20 cellular contexts compared by ENCODE assay signal in genomic region chr11:123535401-123535800, GRCh38.
DNase-seq lines count a peak whose midpoint lies in the region; ATAC-seq, FAIRE-seq and TF ChIP-seq lines count a peak whose summit lies in the region.
"Had no signal": no experiment of that assay in that cellular context is flagged by ENCODE, and none has a peak within 500 bp of the region (broad histone marks: within the 10 kb centered on the region; RNA-seq: fewer than 3 reads in every experiment).

No MANE protein-coding gene starts in this region.

- peaks cover 12% of the 10 kb centered on the region for H3K4me1 ChIP-seq in GM23248 (ENCODE audit: insufficient read depth)
- H3K4me1 ChIP-seq in HUES64 (ENCODE audit: insufficient read depth, low read length), result peaks cover 42% of the 10 kb centered on the region
- peaks cover 35% of the 10 kb centered on the region for H3K4me1 ChIP-seq in PC-3 (ENCODE audit: insufficient read depth, low read length)
- H3K4me1 ChIP-seq in H1 (replicated peaks in 1 of 4; ENCODE audit: control insufficient read depth in 3 of 4, insufficient read depth in 4 of 4, low read length in 3 of 4), result peaks cover 8 to 26% (median 19%) of the 10 kb centered on the region in 4 experiments; a peak in 5 of 7 replicates

- 0 out of 2 replicates have a peak overlapping the region, but pooled peaks have one; percentile 0 for H2BK20ac ChIP-seq in H1 (ENCODE audit: low read length)

- H3K23ac ChIP-seq in H1 (ENCODE audit: insufficient read length), result no peak overlapping the region

- no peak overlapping the region for H2AK5ac ChIP-seq in H1 (ENCODE audit: low read depth, low read length)

- no peak overlapping the region for H3K4me2 ChIP-seq in GM23248 (ENCODE audit: unreplicated experiment)
- no peak overlapping the region for H3K4me2 ChIP-seq in PC-3 (ENCODE audit: low read length)
- no peak overlapping the region for H3K4me2 ChIP-seq in H1 (ENCODE audit: insufficient read depth in 1 of 2, low read depth in 2 of 2, low read length in 2 of 2)

- H3K27me3 ChIP-seq in GM23248 (replicated peaks; ENCODE audit: insufficient read depth) (no peaks in the 10 kb centered on the region), HUES64 (ENCODE audit: insufficient read depth, low read length) (no peaks in the 10 kb centered on the region), PC-3 (ENCODE audit: low read length) (no peaks in the 10 kb centered on the region), H1 (replicated peaks in 1 of 4; ENCODE audit: control insufficient read depth in 3 of 4, extremely low read depth in 1 of 4, insufficient read depth in 3 of 4, low read length in 3 of 4) (no peaks in the 10 kb centered on the region)

- no peak overlapping the region for H3K56ac ChIP-seq in H1 (replicated peaks; ENCODE audit: insufficient read length, low read depth, low read length)

- 0 out of 2 replicates have a peak overlapping the region, but pooled peaks have one; percentile 40 for H2BK12ac ChIP-seq in H1 (ENCODE audit: low read depth, low read length)

- in situ Hi-C loops in GM23248 (cut with MboI), result no loop called here

- TF ChIP-seq EP300 in H1 (IDR thresholded peaks at IDR 0.05; ENCODE audit: borderline replicate concordance in 1 of 2, low read depth in 2 of 2, low read length in 2 of 2), result no peak

- H2AFZ ChIP-seq in GM23248, result no peak overlapping the region
- H2AFZ ChIP-seq in PC-3 (ENCODE audit: low read length), result no peak overlapping the region
- H2AFZ ChIP-seq in H1 (ENCODE audit: low read length), result no peak overlapping the region

- H3K4ac ChIP-seq in H1 (replicated peaks; ENCODE audit: insufficient read length, low read depth, low read length), result no peak overlapping the region

- H3K9me2 ChIP-seq in GM23248 (ENCODE audit: insufficient read depth), result no peaks in the 10 kb centered on the region
- no peaks in the 10 kb centered on the region for H3K9me2 ChIP-seq in PC-3 (replicated peaks; ENCODE audit: low read length)

- H3K36me3 ChIP-seq in GM23248 (ENCODE audit: low read depth) (no peaks in the 10 kb centered on the region), HUES64 (ENCODE audit: insufficient read depth, low read length) (no peaks in the 10 kb centered on the region), PC-3 (ENCODE audit: low read depth, low read length) (0 out of 2 replicates have a peak, but pooled peaks cover 4% of the 10 kb centered on the region), H1 (ENCODE audit: control insufficient read depth in 2 of 4, insufficient read depth in 4 of 4, low read length in 3 of 4) (no peaks in the 10 kb centered on the region)

- H3K14ac ChIP-seq in H1 (ENCODE audit: insufficient read length), result no peak overlapping the region

- H3F3A ChIP-seq in GM23248 (ENCODE audit: insufficient read depth), result peaks cover 6% of the 10 kb centered on the region
- H3F3A ChIP-seq in PC-3 (ENCODE audit: low read length, unreplicated experiment), result peaks cover 17% of the 10 kb centered on the region

- H2BK15ac ChIP-seq in H1 (ENCODE audit: low read length), result no peak overlapping the region

- WGBS in GM23248 (ENCODE audit: low coverage in 1 of 2, low lambda C conversion rate in 2 of 2, missing lambda C conversion rate in 2 of 2), 2 experiments, result 60 to 68% methylated on average over 4 of the region's 4 CpGs
- 94% methylated on average over 4 of the region's 4 CpGs for WGBS in HUES64
- 79% methylated on average over 4 of the region's 4 CpGs; no CpG with 5 or more reads in 1 of the 2 experiments for WGBS in H1 (ENCODE audit: extremely low coverage in 1 of 2, insufficient coverage in 1 of 2, insufficient read length in 1 of 2, insufficient replicate concordance in 2 of 2, low coverage in 1 of 2, low lambda C conversion rate in 2 of 2, missing lambda C conversion rate in 1 of 2), 2 experiments

- no TSS peak for BruUV-seq in PC-3 (replicated peaks; lab: Mats Ljungman, UMichigan)

- intact Hi-C loops in PC-3 (cut with micrococcal nuclease), result no loop called here

- H3K9ac ChIP-seq in GM23248, result no peak overlapping the region
- no peak overlapping the region for H3K9ac ChIP-seq in HUES64 (ENCODE audit: low read depth, low read length)
- H3K9ac ChIP-seq in PC-3 (ENCODE audit: low read length), result no peak overlapping the region
- no peak overlapping the region for H3K9ac ChIP-seq in H1 (replicated peaks in 1 of 4; ENCODE audit: extremely low read depth in 1 of 4, low read depth in 3 of 4, low read length in 3 of 4)

- H3K79me2 ChIP-seq in GM23248 (ENCODE audit: insufficient read depth), result peaks cover 81% of the 10 kb centered on the region
- H3K79me2 ChIP-seq in PC-3 (ENCODE audit: low read length), result peaks cover 36% of the 10 kb centered on the region; the same call in 1 of the 2 replicates
- peaks cover 0 to 5% of the 10 kb centered on the region in 2 experiments; a peak in 2 of 4 replicates for H3K79me2 ChIP-seq in H1 (ENCODE audit: control insufficient read depth in 1 of 2, insufficient read depth in 2 of 2, low read length in 2 of 2)

- no peak overlapping the region for H3K4me3 ChIP-seq in GM23248
- H3K4me3 ChIP-seq in HUES64 (ENCODE audit: low read length), result no peak overlapping the region
- H3K4me3 ChIP-seq in PC-3 (ENCODE audit: low read length), result no peak overlapping the region
- H3K4me3 ChIP-seq in H1 (ENCODE audit: extremely low read depth in 1 of 4, insufficient read depth in 2 of 4, low read depth in 3 of 4, low read length in 4 of 4), result no peak overlapping the region

- H4K20me1 ChIP-seq in GM23248 (ENCODE audit: insufficient read depth), result no peaks in the 10 kb centered on the region
- H4K20me1 ChIP-seq in PC-3 (ENCODE audit: low read length), result peaks cover 16% of the 10 kb centered on the region; the same call in 1 of the 2 replicates
- no peaks in the 10 kb centered on the region for H4K20me1 ChIP-seq in H1 (replicated peaks in 1 of 2; ENCODE audit: control insufficient read depth in 1 of 2, insufficient read depth in 2 of 2, low read length in 2 of 2)

- no peak for TF ChIP-seq POLR2A in H1 (IDR thresholded peaks at IDR 0.05; ENCODE audit: control extremely low read depth in 1 of 2, low read depth in 2 of 2, low read length in 2 of 2)

- no peak overlapping the region for H4K8ac ChIP-seq in H1 (ENCODE audit: extremely low read depth, insufficient read depth, low read length)

- no peak for TF ChIP-seq RAD21 in H1 (IDR thresholded peaks at IDR 0.05 in 1 of 2, conservative IDR thresholded peaks at IDR 0.05 in 1 of 2; ENCODE audit: low read depth in 2 of 2, low read length in 2 of 2)

- no peak for FAIRE-seq in H1 (lab: Jason Lieb, UNC)
- FAIRE-seq: A204.1, GM18507, HepG2 had no signal

- H4K5ac ChIP-seq in H1 (ENCODE audit: insufficient read length, low read depth, low read length), result no peak overlapping the region

- CTCF ChIA-PET in PC-3 (lab: Charles Lee) (no interaction called here), H1 (lab: Charles Lee; ENCODE audit: partially characterized antibody) (interaction anchor here (1.0 to 8.6 kb wide), 10 partner anchors 9 to 56 kb away, joined by 3 to 68 read pairs (median 6); no protein-coding TSS in a partner anchor)

- no peaks in the 10 kb centered on the region; the same call in 1 of the 2 replicates for H3K79me1 ChIP-seq in H1 (ENCODE audit: low read depth, low read length)

- DNase-seq in GM23248 (peak; percentile 44), PC-3 (peak; percentile 39), H1 (ENCODE audit: low read depth in 1 of 2, low spot score in 2 of 2) (no peak), NCI-H345 treated with DMSO at 0.1 percent for 48 hours (lab: John Stamatoyannopoulos, UW; ENCODE audit: unreplicated experiment) (no peak), NCI-H2107 (lab: John Stamatoyannopoulos, UW) (no peak)
- DNase-seq in activated CD8-positive, alpha-beta memory T cell treated with anti-CD3 and anti-CD28 coated beads, Interleukin-2, amount 50 U/mL, for 48 hours, result no peak
- DNase-seq: AML-193; CD4-positive, alpha-beta memory T cell; DMS153; DMS79; GDM1; HCEC 1CT; KG1 had no signal

- no peak for TF ChIP-seq CTCF in PC-3 (conservative IDR thresholded peaks at IDR 0.05; ENCODE audit: low read depth, low read length)
- TF ChIP-seq CTCF in H1 (IDR thresholded peaks at IDR 0.05; ENCODE audit: control extremely low read depth in 1 of 3, insufficient read depth in 1 of 3, low read depth in 1 of 3, low read length in 3 of 3), result no peak

- no peaks in the 10 kb centered on the region; the same call in 1 of the 2 replicates for H3K23me2 ChIP-seq in H1 (ENCODE audit: low read depth, low read length)

- peak overlapping the region; percentile 86 for H4K91ac ChIP-seq in H1 (replicated peaks; ENCODE audit: insufficient read length, low read length)

- POLR2A ChIA-PET in PC-3 (lab: Charles Lee; ENCODE audit: unreplicated experiment), result no interaction called here
- POLR2A ChIA-PET in H1 (lab: Charles Lee; ENCODE audit: partially characterized antibody), result interaction anchor here (0.6 to 1.9 kb wide), 2 partner anchors 10 to 37 kb away, joined by 3 to 4 read pairs; no protein-coding TSS in a partner anchor

- no peak overlapping the region for H3K18ac ChIP-seq in H1 (ENCODE audit: extremely low read depth, low read length)

- H3K9me3 ChIP-seq in GM23248 (ENCODE audit: low read depth) (no peaks in the 10 kb centered on the region), HUES64 (ENCODE audit: insufficient read depth, low read depth, low read length) (no peaks in the 10 kb centered on the region), PC-3 (ENCODE audit: low read length) (no peaks in the 10 kb centered on the region), H1 (ENCODE audit: insufficient read depth in 2 of 2, low read depth in 1 of 2, low read length in 1 of 2) (no peaks in the 10 kb centered on the region)

- peak overlapping the region; percentile 92; the same call in 1 of the 2 replicates for H2BK5ac ChIP-seq in H1 (ENCODE audit: low read depth, low read length)

- ATAC-seq in PC-3 (no peak), HG02852 (IDR thresholded peaks at IDR 0.05; ENCODE audit: unreplicated experiment) (no peak)
- ATAC-seq: HepG2 had no signal

- no peak overlapping the region for H3K27ac ChIP-seq in GM23248
- H3K27ac ChIP-seq in HUES64 (ENCODE audit: low read depth, low read length), result peak overlapping the region; percentile 98; the same call in 1 of the 2 replicates
- no peak overlapping the region for H3K27ac ChIP-seq in PC-3 (ENCODE audit: low read length)
- H3K27ac ChIP-seq in H1 (ENCODE audit: low read depth, low read length), result no peak overlapping the region
- H3K27ac ChIP-seq: C4-2B, HL-60 had no signal

- peak overlapping the region; percentile 70 for H2BK120ac ChIP-seq in H1 (replicated peaks; ENCODE audit: low read depth, low read length)

TF ChIP-seq in H1, 55 proteins besides CTCF, POLR2A, EP300 and RAD21 (continues in another document):
- TF ChIP-seq EZH2 (IDR thresholded peaks at IDR 0.05; ENCODE audit: low read depth, low read length, severe bottlenecking), result no peak
- TF ChIP-seq TAF1 (IDR thresholded peaks at IDR 0.05; ENCODE audit: low read depth, low read length), result no peak
- no peak for TF ChIP-seq TBP (IDR thresholded peaks at IDR 0.05; ENCODE audit: low read depth, low read length)
- no peak for TF ChIP-seq USF2 (IDR thresholded peaks at IDR 0.05; ENCODE audit: low read length)

Comparison
In these comparisons a context has a peak if more than half of its experiments do, and no peak if none do; other contexts are left out.
1. DNase-seq: peak in GM23248 (single experiment) and PC-3 (single experiment); none in H1 (0 of 2), NCI-H345 treated with DMSO at 0.1 percent for 48 hours (single experiment), activated CD8-positive, alpha-beta memory T cell treated with anti-CD3 and anti-CD28 coated beads, Interleukin-2, amount 50 U/mL, for 48 hours (single experiment) and NCI-H2107 (single experiment).